8 cellular contexts compared by ENCODE assay signal in the genomic region with DNA sequence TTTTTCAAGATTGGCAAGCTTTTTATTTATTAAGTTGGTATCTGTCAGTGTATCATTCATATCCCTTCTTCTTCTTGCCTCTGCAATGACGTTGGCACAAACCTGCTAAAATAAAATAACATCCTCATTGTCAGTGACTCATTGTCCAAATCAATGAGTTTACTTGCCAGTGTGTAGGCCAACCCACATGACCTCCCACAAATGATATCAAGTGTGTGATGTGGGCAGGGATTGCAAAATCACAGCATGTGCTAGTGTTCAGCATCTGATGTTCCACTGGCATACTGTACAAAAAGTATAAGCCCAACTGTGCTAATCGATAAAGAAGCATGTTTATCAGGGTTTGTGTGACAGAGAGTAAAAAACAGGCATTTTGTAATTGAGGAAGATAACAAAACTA. TPM values are rescaled to one million over a fixed set of nuclear protein-coding genes. Genes with fewer than 3 reads are reported as not detected.
DNase-seq lines count a peak whose midpoint lies in the region; ATAC-seq and TF ChIP-seq lines count a peak whose summit lies in the region.

No MANE protein-coding gene starts in this region.

- intact Hi-C loops in CD14-positive monocyte (cut with micrococcal nuclease) = no loop called here
- intact Hi-C loops in right lobe of liver (cut with DNase I) = no loop called here

- peak overlapping the region; percentile 61 to 93 (median 79) for H3K27ac Mint-ChIP-seq in CD14-positive monocyte

- TF ChIP-seq CTCF in CD14-positive monocyte (IDR thresholded peaks at IDR 0.05) = no peak
- TF ChIP-seq CTCF in astrocyte of the spinal cord (IDR thresholded peaks at IDR 0.05; ENCODE audit: low read depth, low read length) = no peak
- TF ChIP-seq CTCF in right lobe of liver (IDR thresholded peaks at IDR 0.05) = no peak

- 9% methylated on average over 2 of the region's 2 CpGs for WGBS in right lobe of liver (ENCODE audit: insufficient coverage, low coverage, low lambda C conversion rate, missing lambda C conversion rate)

- TF ChIP-seq POLR2A in right lobe of liver (IDR thresholded peaks at IDR 0.05) (no peak), GM18505 (IDR thresholded peaks at IDR 0.05; ENCODE audit: borderline replicate concordance, extremely low read depth, insufficient read depth, insufficient read length) (no peak)

- no peak overlapping the region for H3K4me3 Mint-ChIP-seq in CD14-positive monocyte

- H3K9me3 Mint-ChIP-seq in CD14-positive monocyte = peaks cover 0 to 1% (median 0%) of the 10 kb centered on the region in 7 donors

- in situ Hi-C loops in astrocyte of the spinal cord (cut with HindIII; ENCODE audit: low sequenced_read_pairs) = no loop called here

- no peaks in the 10 kb centered on the region for H3K27me3 ChIP-seq in right lobe of liver

- H3K4me3 ChIP-seq in astrocyte of the spinal cord (ENCODE audit: low read depth, low read length) (no peak overlapping the region), right lobe of liver (no peak overlapping the region)

- H3K27ac ChIP-seq in right lobe of liver = no peak overlapping the region

- H3K36me3 Mint-ChIP-seq in CD14-positive monocyte = peaks cover 29 to 42% of the 10 kb centered on the region in 2 donors

- peak; percentile 89 for DNase-seq in CD14-positive monocyte (ENCODE audit: low spot score)
- peak; percentile 51 for DNase-seq in HT-29 (ENCODE audit: low spot score)
- DNase-seq in astrocyte of the spinal cord (ENCODE audit: low read depth, low spot score) = peak; percentile 43
- peak; percentile 46 to 80 (median 58) for DNase-seq in right lobe of liver
- DNase-seq in NCI-H1436 treated with DMSO at 0.1 percent for 48 hours (lab: John Stamatoyannopoulos, UW) = no peak
- DNase-seq in cerebellar nuclear complex (lab: John Stamatoyannopoulos, UW) = no peak

- peaks cover 0 to 8% (median 0%) of the 10 kb centered on the region in 4 donors for H3K4me1 ChIP-seq in right lobe of liver

- H3K4me1 Mint-ChIP-seq in CD14-positive monocyte = peaks cover 66% of the 10 kb centered on the region

- H3K36me3 ChIP-seq in right lobe of liver = no peaks in the 10 kb centered on the region

- H3K27me3 Mint-ChIP-seq in CD14-positive monocyte (ENCODE audit: low read depth in 3 of 3) = no peaks in the 10 kb centered on the region

- ATAC-seq in right lobe of liver = peak; percentile 93 to 100 (median 94)
- no peak for ATAC-seq in GM18909 (IDR thresholded peaks at IDR 0.05; ENCODE audit: poor library complexity, unreplicated experiment)
- no peak for ATAC-seq in GM18505 (IDR thresholded peaks at IDR 0.05; ENCODE audit: unreplicated experiment)

- no peaks in the 10 kb centered on the region for H3K9me3 ChIP-seq in right lobe of liver

RNA-seq across cellular contexts. Expression of a gene that starts 25.5 kb away (rescaled TPM):
- 10 to 100 TPM; 44.2 to 46.2 TPM for polyA plus RNA-seq in CD14-positive monocyte
- total RNA-seq in HT-29 (2014; rRNA removed; shearing (Covaris generic)) = 8.3 and 13.7 TPM in 2 replicates
- total RNA-seq in right lobe of liver = 1 to 10 TPM; 5.1 to 9.0 (median 5.7) TPM

Comparison
In these comparisons a context has a peak if more than half of its experiments do, and no peak if none do; other contexts are left out.
1. DNase-seq: peak in CD14-positive monocyte (single experiment), HT-29 (single experiment), astrocyte of the spinal cord (single experiment) and right lobe of liver (3 of 3); none in NCI-H1436 treated with DMSO at 0.1 percent for 48 hours (single experiment) and cerebellar nuclear complex (0 of 2).
2. ATAC-seq: peak in right lobe of liver (4 of 4); none in GM18909 (single experiment) and GM18505 (single experiment).